8 cellular contexts compared by ENCODE assay signal in the genomic region with DNA sequence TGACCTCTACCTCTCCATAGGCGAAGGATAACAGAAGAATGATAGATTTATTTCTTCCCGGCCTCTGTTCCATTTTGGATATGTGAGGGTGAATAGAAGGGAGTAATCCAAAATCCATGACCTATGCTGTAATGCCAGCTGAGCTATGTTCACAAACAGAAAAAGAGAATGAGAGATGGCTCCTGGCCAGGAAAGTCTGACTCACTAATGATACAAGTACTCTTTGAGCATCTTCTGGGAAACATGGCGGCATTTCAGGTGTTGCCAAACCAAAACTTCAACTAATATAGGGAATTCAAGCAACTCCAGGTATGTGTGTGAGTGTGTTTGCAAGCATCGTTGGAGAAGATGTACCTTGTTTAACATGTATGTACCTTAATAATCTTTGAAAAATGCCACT. TPM values are rescaled to one million over a fixed set of nuclear protein-coding genes. Genes with fewer than 3 reads are reported as not detected.
DNase-seq lines count a peak whose midpoint lies in the region; ATAC-seq and TF ChIP-seq lines count a peak whose summit lies in the region.

No MANE protein-coding gene starts in this region.

- H3K27me3 Mint-ChIP-seq in HFFc6 (ENCODE audit: insufficient read depth), result no peaks in the 10 kb centered on the region
- no peaks in the 10 kb centered on the region for H3K27me3 Mint-ChIP-seq in activated T-cell treated with anti-CD3 and anti-CD28 coated beads, Interleukin-2, amount 50 U/mL, for 4 hours (ENCODE audit: low read depth)
- no peaks in the 10 kb centered on the region for H3K27me3 Mint-ChIP-seq in stimulated activated naive CD8-positive, alpha-beta T cell treated with anti-CD3 and anti-CD28 coated beads, Interleukin-15, Interleukin-2, amounts not matched to agents 100 ng/mL and 50 ng/mL, for 24 hours

- no peak for ATAC-seq in activated T-cell treated with anti-CD3 and anti-CD28 coated beads, Interleukin-2, amount 50 U/mL, for 4 hours
- ATAC-seq in HG03159 (IDR thresholded peaks at IDR 0.05; ENCODE audit: unreplicated experiment), result no peak

- BruUV-seq in A673 (replicated peaks; lab: Mats Ljungman, UMichigan), result no TSS peak

- peak overlapping the region; percentile 37 for H3K27ac Mint-ChIP-seq in HFFc6
- peak overlapping the region; percentile 45 for H3K27ac Mint-ChIP-seq in stimulated activated naive CD8-positive, alpha-beta T cell treated with anti-CD3 and anti-CD28 coated beads, Interleukin-15, Interleukin-2, amounts not matched to agents 100 ng/mL and 50 ng/mL, for 24 hours

- no peaks in the 10 kb centered on the region for H3K9me3 Mint-ChIP-seq in HFFc6
- no peaks in the 10 kb centered on the region for H3K9me3 Mint-ChIP-seq in activated T-cell treated with anti-CD3 and anti-CD28 coated beads, Interleukin-2, amount 50 U/mL, for 4 hours
- H3K9me3 Mint-ChIP-seq in stimulated activated naive CD8-positive, alpha-beta T cell treated with anti-CD3 and anti-CD28 coated beads, Interleukin-15, Interleukin-2, amounts not matched to agents 100 ng/mL and 50 ng/mL, for 24 hours, result no peaks in the 10 kb centered on the region

- DNase-seq in A673 (ENCODE audit: low spot score) (peak; percentile 83), HFFc6 (peak; percentile 71), kidney glomerular epithelial cell (lab: John Stamatoyannopoulos, UW) (peak; percentile 49), NCI-H2171 treated with DMSO at 0.1 percent for 48 hours (lab: John Stamatoyannopoulos, UW) (no peak), NCI-H1417 treated with DMSO at 0.1 percent for 48 hours (lab: John Stamatoyannopoulos, UW) (no peak)
- peak; percentile 48 for DNase-seq in activated T-cell treated with anti-CD3 and anti-CD28 coated beads, Interleukin-2, amount 50 U/mL, for 4 hours

- no peak overlapping the region for H3K4me3 Mint-ChIP-seq in HFFc6
- H3K4me3 Mint-ChIP-seq in activated T-cell treated with anti-CD3 and anti-CD28 coated beads, Interleukin-2, amount 50 U/mL, for 4 hours, result no peak overlapping the region
- no peak overlapping the region for H3K4me3 Mint-ChIP-seq in stimulated activated naive CD8-positive, alpha-beta T cell treated with anti-CD3 and anti-CD28 coated beads, Interleukin-15, Interleukin-2, amounts not matched to agents 100 ng/mL and 50 ng/mL, for 24 hours

- POLR2A ChIA-PET in A673 (lab: Charles Lee; ENCODE audit: low non-redundant PET), result no interaction called here

- TF ChIP-seq CTCF in A673 (conservative IDR thresholded peaks at IDR 0.05; ENCODE audit: low read depth, low read length) (no peak), HFFc6 (IDR thresholded peaks at IDR 0.05) (no peak)

- intact Hi-C loops in A673 (cut with micrococcal nuclease; ENCODE audit: unreplicated experiment), result no loop called here

- CTCF ChIA-PET in A673 (lab: Charles Lee), result no interaction called here

- H3K4me3 ChIP-seq in A673 (ENCODE audit: low read depth, low read length, poor library complexity, severe bottlenecking), result no peak overlapping the region

- no peak overlapping the region for H3K27ac ChIP-seq in A673 (ENCODE audit: low read depth, low read length, poor library complexity, severe bottlenecking)

- H3K36me3 Mint-ChIP-seq in HFFc6 (ENCODE audit: low read depth), result peaks cover 16% of the 10 kb centered on the region
- H3K36me3 Mint-ChIP-seq in activated T-cell treated with anti-CD3 and anti-CD28 coated beads, Interleukin-2, amount 50 U/mL, for 4 hours (ENCODE audit: insufficient read depth), result peaks cover 17% of the 10 kb centered on the region
- H3K36me3 Mint-ChIP-seq in stimulated activated naive CD8-positive, alpha-beta T cell treated with anti-CD3 and anti-CD28 coated beads, Interleukin-15, Interleukin-2, amounts not matched to agents 100 ng/mL and 50 ng/mL, for 24 hours (ENCODE audit: low read depth), result peaks cover 24% of the 10 kb centered on the region

- H3K4me1 ChIP-seq in A673 (ENCODE audit: insufficient read depth, low read length, poor library complexity, severe bottlenecking), result peaks cover 6% of the 10 kb centered on the region

- H3K9me3 ChIP-seq in A673 (ENCODE audit: low read depth, low read length, poor library complexity, severe bottlenecking), result no peaks in the 10 kb centered on the region

- H3K36me3 ChIP-seq in A673 (ENCODE audit: insufficient read depth, low read length, poor library complexity, severe bottlenecking), result no peaks in the 10 kb centered on the region

- peaks cover 23% of the 10 kb centered on the region for H3K4me1 Mint-ChIP-seq in HFFc6 (ENCODE audit: low read depth)
- H3K4me1 Mint-ChIP-seq in activated T-cell treated with anti-CD3 and anti-CD28 coated beads, Interleukin-2, amount 50 U/mL, for 4 hours (ENCODE audit: low read depth), result peaks cover 27% of the 10 kb centered on the region
- H3K4me1 Mint-ChIP-seq in stimulated activated naive CD8-positive, alpha-beta T cell treated with anti-CD3 and anti-CD28 coated beads, Interleukin-15, Interleukin-2, amounts not matched to agents 100 ng/mL and 50 ng/mL, for 24 hours (ENCODE audit: low read depth), result peaks cover 35% of the 10 kb centered on the region

- no peaks in the 10 kb centered on the region for H3K27me3 ChIP-seq in A673 (replicated peaks; ENCODE audit: insufficient read depth, low read depth, low read length, poor library complexity)

RNA-seq across cellular contexts. Expression of a gene that starts 55.1 kb away (rescaled TPM):
- 88.0 and 94.1 TPM in 2 replicates for total RNA-seq in A673 (2021)
- 10 to 100 TPM; 74.5 to 84.2 (median 77.7) TPM for total RNA-seq in HFFc6 (2021; fragmentation: NEBNext Ultra II Directional; extraction: Animal tissue kit (Norgen Biotek cat#: 25700))
- total RNA-seq in activated T-cell treated with anti-CD3 and anti-CD28 coated beads, Interleukin-2, amount 50 U/mL, for 4 hours, result 10 to 100 TPM; 45.6 to 49.7 (median 47.5) TPM

Comparison
In these comparisons a context has a peak if more than half of its experiments do, and no peak if none do; other contexts are left out.
1. DNase-seq: peak in A673 (single experiment), HFFc6 (single experiment), activated T-cell treated with anti-CD3 and anti-CD28 coated beads, Interleukin-2, amount 50 U/mL, for 4 hours (single experiment) and kidney glomerular epithelial cell (single experiment); none in NCI-H2171 treated with DMSO at 0.1 percent for 48 hours (single experiment) and NCI-H1417 treated with DMSO at 0.1 percent for 48 hours (single experiment).